Comparison of ENCODE assay signal across 13 cellular contexts in the genomic region with DNA sequence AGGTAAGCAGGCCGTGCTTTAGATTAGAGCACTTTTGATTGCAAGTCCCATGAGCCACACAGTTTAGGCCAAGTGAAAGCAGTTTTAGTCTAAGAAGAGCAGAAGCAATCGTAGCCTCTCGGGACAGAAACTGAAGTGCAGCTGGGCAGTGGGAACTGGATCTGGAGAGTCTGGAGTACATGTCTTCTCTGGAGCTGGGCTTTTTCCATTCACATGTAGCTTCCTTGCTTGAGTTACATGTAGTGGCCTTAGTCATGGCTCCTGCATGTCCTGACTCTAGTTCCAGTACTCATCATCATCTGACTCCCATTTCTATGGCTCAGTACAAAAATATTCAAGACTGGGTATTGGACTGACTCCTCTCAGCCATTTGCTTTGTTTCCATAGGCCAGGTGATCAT. TPM values are rescaled to one million over a fixed set of nuclear protein-coding genes. Genes with fewer than 3 reads are reported as not detected.
DNase-seq lines count a peak whose midpoint lies in the region; ATAC-seq and TF ChIP-seq lines count a peak whose summit lies in the region.
"Had no signal": no experiment of that assay in that cellular context is flagged by ENCODE, and none has a peak within 500 bp of the region (broad histone marks: within the 10 kb centered on the region; RNA-seq: fewer than 3 reads in every experiment).

No MANE protein-coding gene starts in this region.

- H3K27me3 Mint-ChIP-seq in WTC11 (ENCODE audit: low read depth) = no peaks in the 10 kb centered on the region
- H3K27me3 Mint-ChIP-seq: CD4-positive, alpha-beta memory T cell; stimulated activated naive CD8-positive, alpha-beta T cell treated with anti-CD3 and anti-CD28 coated beads, Interleukin-15, Interleukin-2, amounts not matched to agents 100 ng/mL and 50 ng/mL, for 24 hours had no signal

- DNase-seq in DMS 273 treated with DMSO at 0.1 percent for 48 hours (lab: John Stamatoyannopoulos, UW) (peak; percentile 20), WTC11 (ENCODE audit: low spot score) (no peak), fibroblast of the aortic adventitia (ENCODE audit: low read depth) (peak; percentile 47), renal cortical epithelial cell (ENCODE audit: low read depth) (peak; percentile 56), mucosa of gallbladder (ENCODE audit: low spot score) (no peak), NCI-H1436 treated with DMSO at 0.1 percent for 48 hours (lab: John Stamatoyannopoulos, UW) (no peak)
- DNase-seq: activated effector memory CD4-positive, alpha-beta T cell treated with anti-CD3 and anti-CD28 coated beads, Interleukin-2, amount 50 U/mL, for 16 hours; CD4-positive, alpha-beta memory T cell; MM.1S had no signal

- CTCF ChIA-PET in WTC11 (lab: Charles Lee) = interaction anchor here (0.7 kb wide), 1 partner anchor 406 kb away, joined by 3 read pairs; no protein-coding TSS in a partner anchor

- H3K4me3 Mint-ChIP-seq in WTC11 = no peak overlapping the region
- H3K4me3 Mint-ChIP-seq: CD4-positive, alpha-beta memory T cell; stimulated activated naive CD8-positive, alpha-beta T cell treated with anti-CD3 and anti-CD28 coated beads, Interleukin-15, Interleukin-2, amounts not matched to agents 100 ng/mL and 50 ng/mL, for 24 hours had no signal

- TF ChIP-seq CTCF in WTC11 (IDR thresholded peaks at IDR 0.05) = no peak
- no peak for TF ChIP-seq CTCF in fibroblast of the aortic adventitia (IDR thresholded peaks at IDR 0.05; ENCODE audit: insufficient read depth, low read length)

- H3K36me3 Mint-ChIP-seq in WTC11 = no peaks in the 10 kb centered on the region

- peaks cover 32% of the 10 kb centered on the region for H3K4me1 Mint-ChIP-seq in WTC11

- H3K27ac Mint-ChIP-seq in WTC11 = peak overlapping the region; percentile 91
- H3K27ac Mint-ChIP-seq: stimulated activated naive CD8-positive, alpha-beta T cell treated with anti-CD3 and anti-CD28 coated beads, Interleukin-15, Interleukin-2, amounts not matched to agents 100 ng/mL and 50 ng/mL, for 24 hours had no signal

- no peaks in the 10 kb centered on the region for H3K9me3 Mint-ChIP-seq in WTC11
- H3K9me3 Mint-ChIP-seq: CD4-positive, alpha-beta memory T cell; stimulated activated naive CD8-positive, alpha-beta T cell treated with anti-CD3 and anti-CD28 coated beads, Interleukin-15, Interleukin-2, amounts not matched to agents 100 ng/mL and 50 ng/mL, for 24 hours had no signal

- POLR2A ChIA-PET in WTC11 (lab: Charles Lee) = interaction anchor here (1.3 kb wide), 1 partner anchor 17 kb away, joined by 3 read pairs; the partner anchor contains the start of gene CAMTA1

- H3K4me3 ChIP-seq in fibroblast of the aortic adventitia (ENCODE audit: low read depth, low read length) = no peak overlapping the region
- H3K4me3 ChIP-seq: SJSA1 had no signal

- ATAC-seq in WTC11 = no peak
- ATAC-seq in GM21723 (IDR thresholded peaks at IDR 0.05; ENCODE audit: unreplicated experiment) = no peak
- ATAC-seq in HG03521 (IDR thresholded peaks at IDR 0.05; ENCODE audit: unreplicated experiment) = no peak

TF ChIP-seq in WTC11, 78 proteins besides CTCF, POLR2A, EP300 and RAD21:
- TF ChIP-seq MXD4 (CRISPR knock-in tag; IDR thresholded peaks at IDR 0.05; ENCODE audit: borderline replicate concordance) = no peak
TF ChIP-seq in WTC11: peak in this region for 0.

RNA-seq across cellular contexts. Expression of gene CAMTA1, which starts 16.7 kb away (rescaled TPM):
- total RNA-seq in WTC11 (2021) (86.4 to 116 TPM (median 112 TPM) in 3 replicates), fibroblast of the aortic adventitia (ENCODE audit: low replicate concordance) (66.6 and 91.9 TPM in 2 replicates), renal cortical epithelial cell (56.4 and 79.3 TPM in 2 replicates), mucosa of gallbladder (67.9 TPM)

Comparison
In these comparisons a context has a peak if more than half of its experiments do, and no peak if none do; other contexts are left out.
1. DNase-seq: peak in DMS 273 treated with DMSO at 0.1 percent for 48 hours (single experiment), fibroblast of the aortic adventitia (single experiment) and renal cortical epithelial cell (single experiment); none in WTC11 (single experiment), mucosa of gallbladder (single experiment) and NCI-H1436 treated with DMSO at 0.1 percent for 48 hours (single experiment).